In genomic region chr14:93281937-93282336, GRCh38 we compare ENCODE assay signal across 24 cellular contexts.
"Had no signal": no experiment of that assay in that cellular context is flagged by ENCODE, and none has a peak within 500 bp of the region (broad histone marks: within the 10 kb centered on the region; RNA-seq: fewer than 3 reads in every experiment).

No MANE protein-coding gene starts in this region.

- H3K9ac ChIP-seq: neural progenitor cell had no signal

- H3K27me3 Mint-ChIP-seq: activated B cell treated with CpG ODN at 0.5 μM for 24 hours; activated CD4-positive, alpha-beta T cell treated with anti-CD3 and anti-CD28 coated beads for 36 hours; activated naive CD8-positive, alpha-beta T cell; central memory CD8-positive, alpha-beta T cell; naive thymus-derived CD8-positive, alpha-beta T cell; stimulated activated naive CD8-positive, alpha-beta T cell treated with anti-CD3 and anti-CD28 coated beads, Interleukin-15, Interleukin-2, amounts not matched to agents 100 ng/mL and 50 ng/mL, for 24 hours had no signal

- H3K4me1 Mint-ChIP-seq: neural progenitor cell had no signal

- H3K27me3 ChIP-seq: adrenal gland, breast epithelium, neural progenitor cell, thyroid gland, upper lobe of right lung had no signal

- H3K4me2 ChIP-seq: neural progenitor cell had no signal

- H3K36me3 ChIP-seq: adrenal gland, breast epithelium, neural progenitor cell, thyroid gland, upper lobe of right lung had no signal

- H3K27ac ChIP-seq: breast epithelium, coronary artery, neural progenitor cell, thyroid gland, upper lobe of right lung had no signal

- DNase-seq: activated B cell treated with CpG ODN at 0.5 μM for 24 hours; activated CD4-positive, alpha-beta T cell treated with anti-CD3 and anti-CD28 coated beads for 36 hours; activated CD4-positive, alpha-beta T cell treated with anti-CD3 and anti-CD28 coated beads, Interleukin-2, amount 50 U/mL, for 4 hours; activated CD8-positive, alpha-beta memory T cell treated with anti-CD3 and anti-CD28 coated beads, Interleukin-2, amount 50 U/mL, for 48 hours; activated naive CD4-positive, alpha-beta T cell; activated T-cell treated with anti-CD3 and anti-CD28 coated beads, Interleukin-2, amount 50 U/mL, for 4 hours; adrenal gland; foreskin melanocyte; naive thymus-derived CD8-positive, alpha-beta T cell; stimulated activated CD4-positive, alpha-beta T cell treated with anti-CD3 and anti-CD28 coated beads, Interleukin-4, amount 100 ng/mL, for 4 hours; substantia nigra; T1000; thyroid gland; upper lobe of right lung had no signal

- H3K9me3 ChIP-seq: adrenal gland, breast epithelium, thyroid gland, upper lobe of right lung had no signal

- H3K4me3 ChIP-seq: adrenal gland, breast epithelium, coronary artery, lung, neural progenitor cell, thyroid gland, upper lobe of right lung had no signal

- H3K27ac Mint-ChIP-seq: activated B cell treated with CpG ODN at 0.5 μM for 24 hours; activated CD4-positive, alpha-beta T cell treated with anti-CD3 and anti-CD28 coated beads for 36 hours; activated naive CD8-positive, alpha-beta T cell; activated T-helper 2 cell treated with anti-CD3 and anti-CD28 coated beads, Interferon-gamma antibody, Interleukin-2, Interleukin-4, amounts not matched to agents 10 μg/mL and 5 μg/mL and 100 μg/mL, durations not matched to agents 14 hours and 24 hours and 36 hours; neural progenitor cell; stimulated activated naive CD8-positive, alpha-beta T cell treated with anti-CD3 and anti-CD28 coated beads, Interleukin-15, Interleukin-2, amounts not matched to agents 100 ng/mL and 50 ng/mL, for 24 hours; T-helper 1 cell treated with Interleukin-12 subunit alpha and Interleukin-12 subunit beta and Interleukin-4 antibody, amounts not matched to agents 30 μg/mL and 1 μg/mL, for 36 hours had no signal

- H3K4me1 ChIP-seq: breast epithelium, upper lobe of right lung had no signal

- H2AFZ ChIP-seq: neural progenitor cell had no signal

- H3K4me3 Mint-ChIP-seq: activated B cell treated with CpG ODN at 0.5 μM for 24 hours; activated CD4-positive, alpha-beta T cell treated with anti-CD3 and anti-CD28 coated beads for 36 hours; activated naive CD8-positive, alpha-beta T cell; activated T-cell treated with anti-CD3 and anti-CD28 coated beads, Interleukin-2, amount 50 U/mL, for 4 hours; central memory CD8-positive, alpha-beta T cell; naive thymus-derived CD8-positive, alpha-beta T cell; neural progenitor cell; stimulated activated naive CD8-positive, alpha-beta T cell treated with anti-CD3 and anti-CD28 coated beads, Interleukin-15, Interleukin-2, amounts not matched to agents 100 ng/mL and 50 ng/mL, for 24 hours; T-helper 1 cell treated with Interleukin-12 subunit alpha and Interleukin-12 subunit beta and Interleukin-4 antibody, amounts not matched to agents 30 μg/mL and 1 μg/mL, for 36 hours had no signal

- ATAC-seq: activated CD4-positive, alpha-beta T cell treated with anti-CD3 and anti-CD28 coated beads for 36 hours; activated T-cell treated with anti-CD3 and anti-CD28 coated beads, Interleukin-2, amount 50 U/mL, for 4 hours; left lobe of liver; naive thymus-derived CD8-positive, alpha-beta T cell; upper lobe of right lung had no signal

- H3K9me3 Mint-ChIP-seq: activated B cell treated with CpG ODN at 0.5 μM for 24 hours; activated T-cell treated with anti-CD3 and anti-CD28 coated beads, Interleukin-2, amount 50 U/mL, for 4 hours; activated T-helper 2 cell treated with anti-CD3 and anti-CD28 coated beads, Interferon-gamma antibody, Interleukin-2, Interleukin-4, amounts not matched to agents 10 μg/mL and 5 μg/mL and 100 μg/mL, durations not matched to agents 14 hours and 24 hours and 36 hours; central memory CD8-positive, alpha-beta T cell; naive thymus-derived CD8-positive, alpha-beta T cell; neural progenitor cell; stimulated activated naive CD8-positive, alpha-beta T cell treated with anti-CD3 and anti-CD28 coated beads, Interleukin-15, Interleukin-2, amounts not matched to agents 100 ng/mL and 50 ng/mL, for 24 hours; T-helper 1 cell treated with Interleukin-12 subunit alpha and Interleukin-12 subunit beta and Interleukin-4 antibody, amounts not matched to agents 30 μg/mL and 1 μg/mL, for 36 hours had no signal
